ENCODE assay signal across 14 cellular contexts in genomic region chr9:129242971-129243561, GRCh38.
A peak's percentile ranks its signal among the peaks of the same experiment; 100 is the strongest.
DNase-seq lines count a peak whose midpoint lies in the region; TF ChIP-seq lines count a peak whose summit lies in the region.
"Had no signal": no experiment of that assay in that cellular context is flagged by ENCODE, and none has a peak within 500 bp of the region (broad histone marks: within the 10 kb centered on the region; RNA-seq: fewer than 3 reads in every experiment).

No MANE protein-coding gene starts in this region.

- H3K27me3 Mint-ChIP-seq in neural progenitor cell (ENCODE audit: insufficient read depth, low read depth), result peaks cover 16% of the 10 kb centered on the region
- H3K27me3 Mint-ChIP-seq in nephron progenitor cell (ENCODE audit: low read depth, poor library complexity), result peaks cover 13% of the 10 kb centered on the region

- no peak for TF ChIP-seq CTCF in AG09319 (IDR thresholded peaks at IDR 0.05; ENCODE audit: low read depth, low read length)
- no peak for TF ChIP-seq CTCF in foreskin fibroblast (IDR thresholded peaks at IDR 0.05; ENCODE audit: low read depth, low read length)
- no peak for TF ChIP-seq CTCF in neural progenitor cell (IDR thresholded peaks at IDR 0.05)
- TF ChIP-seq CTCF in nephron progenitor cell (IDR thresholded peaks at IDR 0.05), result no peak

- H3K4me1 ChIP-seq in neural progenitor cell, result no peaks in the 10 kb centered on the region

- peaks cover 36% of the 10 kb centered on the region for H3K4me1 Mint-ChIP-seq in neural progenitor cell
- peaks cover 52% of the 10 kb centered on the region for H3K4me1 Mint-ChIP-seq in nephron progenitor cell
- H3K4me1 Mint-ChIP-seq: B cell had no signal

- H3K9me3 ChIP-seq in neural progenitor cell (ENCODE audit: low read depth), result no peaks in the 10 kb centered on the region

- H3F3A ChIP-seq in neural progenitor cell (ENCODE audit: low read depth), result peaks cover 15% of the 10 kb centered on the region

- H3K4me2 ChIP-seq in neural progenitor cell, result no peak overlapping the region

- H3K27ac Mint-ChIP-seq in neural progenitor cell (no peak overlapping the region), nephron progenitor cell (no peak overlapping the region)
- H3K27ac Mint-ChIP-seq: B cell; T-helper 1 cell treated with Interleukin-12 subunit alpha and Interleukin-12 subunit beta and Interleukin-4 antibody, amounts not matched to agents 30 μg/mL and 1 μg/mL, for 36 hours had no signal

- H2AFZ ChIP-seq in neural progenitor cell (replicated peaks), result peak overlapping the region; percentile 58

- no peaks in the 10 kb centered on the region for H3K79me2 ChIP-seq in neural progenitor cell (ENCODE audit: low read depth)

- H3K4me3 ChIP-seq in foreskin fibroblast (ENCODE audit: low read depth in 1 of 2, low read length in 2 of 2) (no peak overlapping the region), neural progenitor cell (no peak overlapping the region)
- H3K4me3 ChIP-seq: lung had no signal

- H3K9me3 Mint-ChIP-seq in neural progenitor cell (no peaks in the 10 kb centered on the region), nephron progenitor cell (no peaks in the 10 kb centered on the region)
- H3K9me3 Mint-ChIP-seq: T-helper 1 cell treated with Interleukin-12 subunit alpha and Interleukin-12 subunit beta and Interleukin-4 antibody, amounts not matched to agents 30 μg/mL and 1 μg/mL, for 36 hours had no signal

- H3K4me3 Mint-ChIP-seq in neural progenitor cell, result no peak overlapping the region
- no peak overlapping the region for H3K4me3 Mint-ChIP-seq in nephron progenitor cell
- H3K4me3 Mint-ChIP-seq: B cell; T-helper 1 cell treated with Interleukin-12 subunit alpha and Interleukin-12 subunit beta and Interleukin-4 antibody, amounts not matched to agents 30 μg/mL and 1 μg/mL, for 36 hours had no signal

- H4K20me1 ChIP-seq in neural progenitor cell (ENCODE audit: low read depth), result no peaks in the 10 kb centered on the region

- no peaks in the 10 kb centered on the region for H3K27me3 ChIP-seq in neural progenitor cell

- no peaks in the 10 kb centered on the region for H3K36me3 Mint-ChIP-seq in neural progenitor cell
- H3K36me3 Mint-ChIP-seq in nephron progenitor cell (ENCODE audit: low read depth), result no peaks in the 10 kb centered on the region

- no peak overlapping the region for H3K9ac ChIP-seq in neural progenitor cell

- H3K27ac ChIP-seq in neural progenitor cell, result no peak overlapping the region

- DNase-seq in AG09319 (ENCODE audit: extremely low read depth, low read depth) (peak; percentile 22), NCI-H69 (lab: John Stamatoyannopoulos, UW) (peak; percentile 51), foreskin fibroblast (peak; percentile 53 to 78), neural progenitor cell (ENCODE audit: low spot score) (no peak), GF-D8 (lab: John Stamatoyannopoulos, UW) (no peak), nephron progenitor cell (no peak), COR-L47 (lab: John Stamatoyannopoulos, UW) (no peak), CD1c-positive myeloid dendritic cell (ENCODE audit: extremely low spot score) (no peak)
- DNase-seq: amygdala, NCI-H526 treated with DMSO at 0.1 percent for 48 hours, small intestine had no signal

- no peaks in the 10 kb centered on the region for H3K36me3 ChIP-seq in neural progenitor cell

Comparison
In these comparisons a context has a peak if more than half of its experiments do, and no peak if none do; other contexts are left out.
1. DNase-seq: peak in AG09319 (single experiment), NCI-H69 (single experiment) and foreskin fibroblast (2 of 2); none in neural progenitor cell (single experiment), GF-D8 (single experiment), nephron progenitor cell (single experiment), COR-L47 (single experiment) and CD1c-positive myeloid dendritic cell (single experiment).